Comparison of ENCODE assay signal across 17 cellular contexts in the genomic region with DNA sequence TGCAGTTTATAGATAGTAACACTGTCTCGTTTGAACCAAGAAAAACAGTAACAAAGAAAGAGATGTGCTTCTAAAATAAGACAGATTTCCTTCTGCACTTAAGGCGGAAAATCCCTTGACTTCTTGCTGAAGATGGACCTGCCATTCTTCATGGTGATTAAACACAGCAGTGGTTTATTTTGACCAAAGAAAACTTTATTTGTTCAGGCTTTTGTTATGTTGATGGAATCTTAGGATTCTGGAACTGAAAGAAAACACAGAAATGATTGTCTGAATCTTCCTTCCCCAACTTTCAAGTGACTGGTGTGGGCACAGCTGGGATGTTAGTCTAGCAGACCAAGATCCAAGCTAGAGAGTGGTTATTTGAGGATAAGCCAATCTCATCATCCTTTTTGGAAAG.
DNase-seq lines count a peak whose midpoint lies in the region; ATAC-seq, FAIRE-seq and TF ChIP-seq lines count a peak whose summit lies in the region.
"Had no signal": no experiment of that assay in that cellular context is flagged by ENCODE, and none has a peak within 500 bp of the region (broad histone marks: within the 10 kb centered on the region; RNA-seq: fewer than 3 reads in every experiment).

No MANE protein-coding gene starts in this region.

- no peaks in the 10 kb centered on the region for H3K9me3 Mint-ChIP-seq in nephron
- H3K9me3 Mint-ChIP-seq: CD8-positive, alpha-beta T cell had no signal

- no peak overlapping the region for H3K4me2 ChIP-seq in GM12878 (ENCODE audit: control insufficient read depth, insufficient read depth)
- no peak overlapping the region for H3K4me2 ChIP-seq in smooth muscle cell
- H3K4me2 ChIP-seq: A549 had no signal

- TF ChIP-seq CTCF in GM12878 (IDR thresholded peaks at IDR 0.05 in 2 of 3, conservative IDR thresholded peaks at IDR 0.05 in 1 of 3; ENCODE audit: control insufficient read depth in 2 of 3, extremely low read depth in 1 of 3, insufficient read depth in 1 of 3, low read depth in 3 of 3, low read length in 3 of 3) (no peak), nephron (IDR thresholded peaks at IDR 0.05; ENCODE audit: unreplicated experiment in 3 of 3) (no peak), smooth muscle cell (IDR thresholded peaks at IDR 0.05; ENCODE audit: borderline replicate concordance, insufficient read depth, poor library complexity, severe bottlenecking) (no peak)

- CTCF ChIA-PET in GM12878 (lab: Yijun Ruan, JAX) = interaction anchor here (0.6 to 1.9 kb wide), 5 partner anchors 9 to 209 kb away, joined by 3 to 4 read pairs (median 3); no protein-coding TSS in a partner anchor

- H3K79me2 ChIP-seq in GM12878 (ENCODE audit: control insufficient read depth, insufficient read depth, low read length) (no peaks in the 10 kb centered on the region), smooth muscle cell (ENCODE audit: low read depth) (no peaks in the 10 kb centered on the region)

- H3K36me3 Mint-ChIP-seq in nephron (ENCODE audit: low read depth) = no peaks in the 10 kb centered on the region
- H3K36me3 Mint-ChIP-seq: CD8-positive, alpha-beta T cell had no signal

- RAD21 ChIA-PET in GM12878 (lab: Charles Lee; ENCODE audit: unreplicated experiment) = interaction anchor here (1.0 to 1.5 kb wide), 3 partner anchors 11 to 86 kb away, joined by 3 to 5 read pairs (median 3); no protein-coding TSS in a partner anchor

- H4K20me1 ChIP-seq in GM12878 (ENCODE audit: control insufficient read depth, insufficient read depth) (no peaks in the 10 kb centered on the region), smooth muscle cell (ENCODE audit: low read depth) (no peaks in the 10 kb centered on the region)

- no peaks in the 10 kb centered on the region for H3K9me3 ChIP-seq in GM12878 (replicated peaks; ENCODE audit: control insufficient read depth, insufficient read depth, low read length)
- no peaks in the 10 kb centered on the region for H3K9me3 ChIP-seq in smooth muscle cell (replicated peaks; ENCODE audit: low read depth)
- H3K9me3 ChIP-seq: A549, BE2C had no signal

- SMC1A ChIA-PET in GM12878 (lab: Charles Lee; ENCODE audit: uncharacterized antibody, unreplicated experiment) = interaction anchor here (0.5 to 4.7 kb wide), 16 partner anchors 8 to 360 kb away, joined by 3 to 24 read pairs (median 3); no protein-coding TSS in a partner anchor

- H3F3A ChIP-seq in smooth muscle cell (ENCODE audit: low read depth) = peaks cover 26% of the 10 kb centered on the region

- ATAC-seq in GM12878 = no peak
- ATAC-seq: A549; CD8-positive, alpha-beta T cell; HepG2 had no signal

- no peaks in the 10 kb centered on the region for H3K27me3 Mint-ChIP-seq in nephron (ENCODE audit: low read depth)

- no TSS peak for BruUV-seq in GM12878 (replicated peaks; lab: Mats Ljungman, UMichigan)

- H3K27me3 ChIP-seq in GM12878 (replicated peaks in 1 of 2; ENCODE audit: control insufficient read depth in 2 of 2, insufficient read depth in 2 of 2, low read length in 1 of 2) = no peaks in the 10 kb centered on the region
- H3K27me3 ChIP-seq in smooth muscle cell (ENCODE audit: low read depth) = no peaks in the 10 kb centered on the region
- H3K27me3 ChIP-seq: BE2C had no signal

- H3K4me1 Mint-ChIP-seq in nephron = peaks cover 54% of the 10 kb centered on the region

- H3K36me3 ChIP-seq in GM12878 (ENCODE audit: control insufficient read depth in 2 of 2, insufficient read depth in 2 of 2, low read length in 1 of 2) (no peaks in the 10 kb centered on the region), smooth muscle cell (ENCODE audit: low read depth) (no peaks in the 10 kb centered on the region)
- H3K36me3 ChIP-seq: BE2C had no signal

- POLR2A ChIA-PET in GM12878 (lab: Charles Lee) = no interaction called here

- intact Hi-C loops in GM12878 (cut with micrococcal nuclease; ENCODE audit: unreplicated experiment) = no loop called here

- peak overlapping the region in 1 of 3 experiments; percentile 4 for H3K4me3 Mint-ChIP-seq in nephron
- H3K4me3 Mint-ChIP-seq: CD8-positive, alpha-beta T cell had no signal

- H3K9ac ChIP-seq in GM12878 (ENCODE audit: control insufficient read depth, insufficient read depth, low read length) = no peak overlapping the region
- no peak overlapping the region for H3K9ac ChIP-seq in smooth muscle cell (ENCODE audit: low read depth)
- H3K9ac ChIP-seq: GM23248 had no signal

- in situ Hi-C loops in GM12878 (cut with MboI) = no loop called here

- TF ChIP-seq EP300 in GM12878 (IDR thresholded peaks at IDR 0.05; ENCODE audit: borderline replicate concordance in 1 of 2, control insufficient read depth in 1 of 2, low read depth in 2 of 2, low read length in 2 of 2) = no peak

- no peaks in the 10 kb centered on the region for H3K4me1 ChIP-seq in GM12878 (ENCODE audit: control insufficient read depth, insufficient read depth, low read length)
- peaks cover 5% of the 10 kb centered on the region for H3K4me1 ChIP-seq in smooth muscle cell (ENCODE audit: low read depth)
- H3K4me1 ChIP-seq: A549 had no signal

- no peak for TF ChIP-seq POLR2A in GM12878 (IDR thresholded peaks at IDR 0.05; ENCODE audit: low read depth, low read length)

- no peak overlapping the region for H3K27ac ChIP-seq in GM12878 (ENCODE audit: control insufficient read depth, insufficient read depth)
- H3K27ac ChIP-seq in smooth muscle cell (ENCODE audit: low read depth) = no peak overlapping the region
- H3K27ac ChIP-seq: A549, C4-2B, GM23248 had no signal

- H3K4me3 ChIP-seq in GM12878 = no peak overlapping the region
- no peak overlapping the region for H3K4me3 ChIP-seq in smooth muscle cell
- H3K4me3 ChIP-seq: A549, GM23248 had no signal

- no peak overlapping the region for H2AFZ ChIP-seq in GM12878 (ENCODE audit: control insufficient read depth, low read depth, low read length)
- peak overlapping the region; percentile 25 for H2AFZ ChIP-seq in smooth muscle cell (ENCODE audit: low read depth)
- H2AFZ ChIP-seq: GM23248 had no signal

- WGBS in GM12878 (ENCODE audit: insufficient coverage, insufficient replicate concordance, low lambda C conversion rate, missing lambda C conversion rate) = 50% methylated on average over 2 of the region's 2 CpGs
- WGBS in smooth muscle cell (ENCODE audit: low lambda C conversion rate) = 25% methylated on average over 2 of the region's 2 CpGs

- no peak for TF ChIP-seq RAD21 in GM12878 (IDR thresholded peaks at IDR 0.05; ENCODE audit: insufficient read depth, low read depth, low read length)

- H3K27ac Mint-ChIP-seq in nephron = peak overlapping the region; percentile 27 to 74 (median 60)
- H3K27ac Mint-ChIP-seq: CD8-positive, alpha-beta T cell had no signal

- FAIRE-seq in HTR-8/SVneo (lab: Jason Lieb, UNC) = peak; percentile 96
- FAIRE-seq in GM12878 (lab: Jason Lieb, UNC) = no peak
- FAIRE-seq: A549, D721Med, HepG2 had no signal

- DNase-seq in HTR-8/SVneo (ENCODE audit: insufficient read length, low spot score) = no peak
- DNase-seq in GM12878 (ENCODE audit: low read depth, low spot score) = no peak
- DNase-seq in smooth muscle cell (lab: John Stamatoyannopoulos, UW; ENCODE audit: unreplicated experiment) = no peak
- no peak for DNase-seq in kidney glomerular epithelial cell (lab: John Stamatoyannopoulos, UW)
- no peak for DNase-seq in HCEC 1CT
- no peak for DNase-seq in foreskin melanocyte
- DNase-seq: BE2C; CD8-positive, alpha-beta T cell; COR-L47; DND-41; GM23248; H7 had no signal

TF ChIP-seq in GM12878, 131 proteins besides CTCF, POLR2A, EP300 and RAD21:
- TF ChIP-seq NBN (IDR thresholded peaks at IDR 0.05) = no peak
- TF ChIP-seq, protein P1, sequence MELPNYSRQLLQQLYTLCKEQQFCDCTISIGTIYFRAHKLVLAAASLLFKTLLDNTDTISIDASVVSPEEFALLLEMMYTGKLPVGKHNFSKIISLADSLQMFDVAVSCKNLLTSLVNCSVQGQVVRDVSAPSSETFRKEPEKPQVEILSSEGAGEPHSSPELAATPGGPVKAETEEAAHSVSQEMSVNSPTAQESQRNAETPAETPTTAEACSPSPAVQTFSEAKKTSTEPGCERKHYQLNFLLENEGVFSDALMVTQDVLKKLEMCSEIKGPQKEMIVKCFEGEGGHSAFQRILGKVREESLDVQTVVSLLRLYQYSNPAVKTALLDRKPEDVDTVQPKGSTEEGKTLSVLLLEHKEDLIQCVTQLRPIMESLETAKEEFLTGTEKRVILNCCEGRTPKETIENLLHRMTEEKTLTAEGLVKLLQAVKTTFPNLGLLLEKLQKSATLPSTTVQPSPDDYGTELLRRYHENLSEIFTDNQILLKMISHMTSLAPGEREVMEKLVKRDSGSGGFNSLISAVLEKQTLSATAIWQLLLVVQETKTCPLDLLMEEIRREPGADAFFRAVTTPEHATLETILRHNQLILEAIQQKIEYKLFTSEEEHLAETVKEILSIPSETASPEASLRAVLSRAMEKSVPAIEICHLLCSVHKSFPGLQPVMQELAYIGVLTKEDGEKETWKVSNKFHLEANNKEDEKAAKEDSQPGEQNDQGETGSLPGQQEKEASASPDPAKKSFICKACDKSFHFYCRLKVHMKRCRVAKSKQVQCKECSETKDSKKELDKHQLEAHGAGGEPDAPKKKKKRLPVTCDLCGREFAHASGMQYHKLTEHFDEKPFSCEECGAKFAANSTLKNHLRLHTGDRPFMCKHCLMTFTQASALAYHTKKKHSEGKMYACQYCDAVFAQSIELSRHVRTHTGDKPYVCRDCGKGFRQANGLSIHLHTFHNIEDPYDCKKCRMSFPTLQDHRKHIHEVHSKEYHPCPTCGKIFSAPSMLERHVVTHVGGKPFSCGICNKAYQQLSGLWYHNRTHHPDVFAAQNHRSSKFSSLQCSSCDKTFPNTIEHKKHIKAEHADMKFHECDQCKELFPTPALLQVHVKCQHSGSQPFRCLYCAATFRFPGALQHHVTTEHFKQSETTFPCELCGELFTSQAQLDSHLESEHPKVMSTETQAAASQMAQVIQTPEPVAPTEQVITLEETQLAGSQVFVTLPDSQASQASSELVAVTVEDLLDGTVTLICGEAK (IDR thresholded peaks at IDR 0.05; ENCODE audit: borderline replicate concordance) = peak; percentile 63
